8 cellular contexts compared by ENCODE assay signal in the genomic region with DNA sequence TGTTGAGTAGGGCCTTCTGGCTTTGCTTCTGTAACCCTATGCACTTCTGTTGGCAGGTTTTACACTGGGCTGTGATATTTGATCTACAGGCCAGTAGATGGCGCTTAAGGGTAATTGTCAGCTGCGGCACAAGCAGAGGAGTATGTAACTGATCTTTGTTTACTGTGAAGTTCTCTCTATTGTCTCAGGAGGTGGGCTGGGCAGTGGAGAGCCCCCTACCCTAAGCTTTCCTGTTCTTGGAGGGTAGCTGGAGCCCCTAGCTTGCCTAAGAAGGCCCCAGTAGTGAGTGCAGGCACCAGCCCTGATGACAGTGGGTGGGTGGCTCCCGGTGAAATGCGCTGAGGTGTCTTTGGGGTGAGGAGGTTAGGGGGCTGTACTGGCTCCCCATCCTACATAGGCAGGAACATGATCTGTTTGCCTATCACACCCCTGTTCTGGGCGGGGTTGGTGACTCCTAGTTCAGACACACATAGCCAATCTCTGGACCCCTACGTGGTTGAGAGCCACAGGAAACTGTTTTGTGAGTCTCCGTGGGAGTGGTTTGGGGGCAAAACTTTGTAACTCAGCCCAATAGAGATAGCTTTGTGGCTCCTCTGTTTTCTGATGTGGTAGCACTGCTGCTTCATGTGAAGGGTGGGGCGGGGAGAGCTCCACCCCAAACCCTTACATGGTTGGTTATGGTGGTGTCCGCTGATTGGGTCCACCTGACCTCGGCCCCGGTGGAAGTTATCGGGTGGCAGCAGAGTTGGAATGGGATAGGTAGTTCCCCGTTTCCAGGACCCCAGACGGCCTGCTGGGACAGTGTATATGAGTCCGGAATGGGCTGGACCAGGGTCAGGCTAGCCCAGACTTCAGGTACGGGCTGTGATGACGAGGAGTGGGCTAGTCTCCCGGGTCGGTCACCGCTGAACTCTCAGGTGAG.
A peak's percentile ranks its signal among the peaks of the same experiment; 100 is the strongest.
DNase-seq lines count a peak whose midpoint lies in the region; ATAC-seq and TF ChIP-seq lines count a peak whose summit lies in the region.

No MANE protein-coding gene starts in this region.

- H3K9me3 ChIP-seq in AG04450 (ENCODE audit: control insufficient read depth, insufficient read depth, low read length) = no peaks in the 10 kb centered on the region
- H3K9me3 ChIP-seq in PC-3 (ENCODE audit: low read length) = no peaks in the 10 kb centered on the region

- no peaks in the 10 kb centered on the region for H3K9me2 ChIP-seq in PC-3 (replicated peaks; ENCODE audit: low read length)

- no TSS peak for BruUV-seq in PC-3 (replicated peaks; lab: Mats Ljungman, UMichigan)

- no peak overlapping the region for H3K4me2 ChIP-seq in PC-3 (ENCODE audit: low read length)

- H3K27ac ChIP-seq in AG04450 (ENCODE audit: low read depth, low read length) = no peak overlapping the region
- H3K27ac ChIP-seq in PC-3 (ENCODE audit: low read length) = no peak overlapping the region

- DNase-seq in AG04450 (ENCODE audit: low read depth, low spot score) = peak; percentile 56
- DNase-seq in HT-29 (ENCODE audit: low spot score) = peak; percentile 72
- DNase-seq in PC-3 = peak; percentile 57
- DNase-seq in activated T-cell treated with anti-CD3 and anti-CD28 coated beads, Interleukin-2, amount 50 U/mL, for 4 hours = peak; percentile 65
- peak; percentile 86 for DNase-seq in fibroblast of pulmonary artery (ENCODE audit: low read depth)
- peak; percentile 80 to 97 (median 87) for DNase-seq in stimulated activated naive CD4-positive, alpha-beta T cell (lab: John Stamatoyannopoulos, UW)

- ATAC-seq in GM18867 (IDR thresholded peaks at IDR 0.05; ENCODE audit: unreplicated experiment) (peak; percentile 63), PC-3 (peak; percentile 87)
- ATAC-seq in activated T-cell treated with anti-CD3 and anti-CD28 coated beads, Interleukin-2, amount 50 U/mL, for 4 hours = peak; percentile 88 to 93

- H3F3A ChIP-seq in PC-3 (ENCODE audit: low read length, unreplicated experiment) = no peaks in the 10 kb centered on the region

- no peaks in the 10 kb centered on the region for H3K36me3 ChIP-seq in PC-3 (ENCODE audit: low read depth, low read length)

- peak; percentile 82 for TF ChIP-seq CTCF in AG04450 (IDR thresholded peaks at IDR 0.05; ENCODE audit: low read depth, low read length)
- TF ChIP-seq CTCF in PC-3 (conservative IDR thresholded peaks at IDR 0.05; ENCODE audit: low read depth, low read length) = peak; percentile 75
- peak; percentile 80 for TF ChIP-seq CTCF in fibroblast of pulmonary artery (IDR thresholded peaks at IDR 0.05; ENCODE audit: low read length, missing control alignments)
- TF ChIP-seq CTCF in nephron (IDR thresholded peaks at IDR 0.05; ENCODE audit: unreplicated experiment in 3 of 3) = peak; percentile 74 to 76 (median 75)

- peak overlapping the region; percentile 86 for H3K4me3 Mint-ChIP-seq in activated T-cell treated with anti-CD3 and anti-CD28 coated beads, Interleukin-2, amount 50 U/mL, for 4 hours
- peak overlapping the region; percentile 22 to 53 (median 23) for H3K4me3 Mint-ChIP-seq in nephron

- peak overlapping the region; percentile 40 for H3K4me3 ChIP-seq in AG04450 (ENCODE audit: low read depth, low read length)
- H3K4me3 ChIP-seq in PC-3 (ENCODE audit: low read length) = no peak overlapping the region
- peak overlapping the region; percentile 20 for H3K4me3 ChIP-seq in fibroblast of pulmonary artery (replicated peaks; ENCODE audit: low read depth, low read length)

- H3K4me1 ChIP-seq in PC-3 (ENCODE audit: insufficient read depth, low read length) = peaks cover 17% of the 10 kb centered on the region; the same call in 1 of the 2 replicates

- H3K27me3 ChIP-seq in AG04450 (ENCODE audit: control insufficient read depth, insufficient read depth, low read length) (no peaks in the 10 kb centered on the region), PC-3 (ENCODE audit: low read length) (no peaks in the 10 kb centered on the region)

- H3K36me3 Mint-ChIP-seq in activated T-cell treated with anti-CD3 and anti-CD28 coated beads, Interleukin-2, amount 50 U/mL, for 4 hours (ENCODE audit: insufficient read depth) = no peaks in the 10 kb centered on the region
- H3K36me3 Mint-ChIP-seq in nephron (ENCODE audit: low read depth) = no peaks in the 10 kb centered on the region

- H3K27me3 Mint-ChIP-seq in activated T-cell treated with anti-CD3 and anti-CD28 coated beads, Interleukin-2, amount 50 U/mL, for 4 hours (ENCODE audit: low read depth) = no peaks in the 10 kb centered on the region
- H3K27me3 Mint-ChIP-seq in nephron (ENCODE audit: low read depth) = peaks cover 24% of the 10 kb centered on the region

- H2AFZ ChIP-seq in PC-3 (ENCODE audit: low read length) = no peak overlapping the region

- no peak overlapping the region for H3K9ac ChIP-seq in PC-3 (ENCODE audit: low read length)

- H4K20me1 ChIP-seq in PC-3 (ENCODE audit: low read length) = no peaks in the 10 kb centered on the region

- peaks cover 45% of the 10 kb centered on the region for H3K4me1 Mint-ChIP-seq in activated T-cell treated with anti-CD3 and anti-CD28 coated beads, Interleukin-2, amount 50 U/mL, for 4 hours (ENCODE audit: low read depth)
- H3K4me1 Mint-ChIP-seq in nephron = peaks cover 22% of the 10 kb centered on the region

- H3K79me2 ChIP-seq in PC-3 (ENCODE audit: low read length) = no peaks in the 10 kb centered on the region

- peaks cover 3% of the 10 kb centered on the region for H3K9me3 Mint-ChIP-seq in activated T-cell treated with anti-CD3 and anti-CD28 coated beads, Interleukin-2, amount 50 U/mL, for 4 hours
- H3K9me3 Mint-ChIP-seq in nephron = no peaks in the 10 kb centered on the region

- peak overlapping the region in 2 of 3 experiments; percentile 37 to 50 for H3K27ac Mint-ChIP-seq in nephron

- CTCF ChIA-PET in AG04450 (lab: Charles Lee) = interaction anchor here (0.6 to 7.3 kb wide), 48 partner anchors 9 to 436 kb away, joined by 3 to 306 read pairs (median 5); partner anchors contain the start of genes PEX12 and SLFN12L
- CTCF ChIA-PET in PC-3 (lab: Charles Lee) = no interaction called here

- POLR2A ChIA-PET in AG04450 (lab: Yijun Ruan, JAX) = no interaction called here
- POLR2A ChIA-PET in PC-3 (lab: Charles Lee; ENCODE audit: unreplicated experiment) = no interaction called here

- intact Hi-C loops in PC-3 (cut with micrococcal nuclease) = loop anchor here (1.0 to 10.0 kb wide), 3 partner anchors 58 to 220 kb away; no protein-coding TSS in a partner anchor
